8 cellular contexts compared by ENCODE assay signal in genomic region chr9:94861589-94862241, GRCh38.
DNase-seq lines count a peak whose midpoint lies in the region; ATAC-seq, FAIRE-seq and TF ChIP-seq lines count a peak whose summit lies in the region.

No MANE protein-coding gene starts in this region.

- no peak for FAIRE-seq in astrocyte (lab: Jason Lieb, UNC)

- intact Hi-C loops in CD14-positive monocyte (cut with micrococcal nuclease): no loop called here

- no peak for TF ChIP-seq CTCF in CD14-positive monocyte (IDR thresholded peaks at IDR 0.05)
- no peak for TF ChIP-seq CTCF in astrocyte (IDR thresholded peaks at IDR 0.05; ENCODE audit: insufficient read depth, low read depth, low read length)

- H3K27ac ChIP-seq in Karpas-422 (ENCODE audit: low read length) (peak overlapping the region; percentile 43; the same call in 1 of the 2 replicates), astrocyte (ENCODE audit: low read depth, low read length) (peak overlapping the region; percentile 70)

- H3K4me3 Mint-ChIP-seq in CD14-positive monocyte: no peak overlapping the region
- no peak overlapping the region for H3K4me3 Mint-ChIP-seq in astrocyte (ENCODE audit: unreplicated experiment)
- peak overlapping the region in 5 of 8 donors; percentile 22 to 76 (median 63) for H3K4me3 Mint-ChIP-seq in naive B cell

- H4K20me1 ChIP-seq in Karpas-422 (ENCODE audit: insufficient read depth, low read depth, low read length): peaks cover 23% of the 10 kb centered on the region
- H4K20me1 ChIP-seq in astrocyte (ENCODE audit: insufficient read depth, low read length): no peaks in the 10 kb centered on the region

- H3K4me1 Mint-ChIP-seq in CD14-positive monocyte (peaks cover 39% of the 10 kb centered on the region), astrocyte (ENCODE audit: low read depth, unreplicated experiment) (peaks cover 36% of the 10 kb centered on the region), naive B cell (peaks cover 32 to 43% (median 34%) of the 10 kb centered on the region in 3 donors)

- no peak overlapping the region for H3K4me2 ChIP-seq in Karpas-422 (ENCODE audit: low read depth, low read length, poor library complexity, severe bottlenecking)
- H3K4me2 ChIP-seq in astrocyte (ENCODE audit: low read length): peak overlapping the region; percentile 40

- H3K9me3 ChIP-seq in Karpas-422 (ENCODE audit: low read length): no peaks in the 10 kb centered on the region
- no peaks in the 10 kb centered on the region for H3K9me3 ChIP-seq in astrocyte (ENCODE audit: insufficient read depth, low read depth, low read length)

- H3K36me3 Mint-ChIP-seq in CD14-positive monocyte: peaks cover 9 to 19% of the 10 kb centered on the region in 2 donors
- peaks cover 9% of the 10 kb centered on the region for H3K36me3 Mint-ChIP-seq in astrocyte (ENCODE audit: low read depth, unreplicated experiment)
- H3K36me3 Mint-ChIP-seq in naive B cell: peaks cover 8 to 25% of the 10 kb centered on the region in 2 donors

- ATAC-seq in naive B cell (ENCODE audit: low read depth in 2 of 2): no peak
- ATAC-seq in GM21619 (IDR thresholded peaks at IDR 0.05; ENCODE audit: unreplicated experiment): no peak
- no peak for ATAC-seq in HG03039 (IDR thresholded peaks at IDR 0.05; ENCODE audit: unreplicated experiment)

- H3K36me3 ChIP-seq in Karpas-422 (ENCODE audit: insufficient read depth, low read length) (no peaks in the 10 kb centered on the region; the same call in 1 of the 2 replicates), astrocyte (ENCODE audit: insufficient read depth, low read length) (no peaks in the 10 kb centered on the region)

- no peaks in the 10 kb centered on the region for H3K79me2 ChIP-seq in Karpas-422 (ENCODE audit: low read length)
- peaks cover 3% of the 10 kb centered on the region for H3K79me2 ChIP-seq in astrocyte (ENCODE audit: insufficient read depth, low read length)

- no peak overlapping the region for H2AFZ ChIP-seq in Karpas-422 (ENCODE audit: low read length)
- H2AFZ ChIP-seq in astrocyte (ENCODE audit: low read depth, low read length): no peak overlapping the region

- H3K4me3 ChIP-seq in Karpas-422 (ENCODE audit: low read length) (no peak overlapping the region), astrocyte (ENCODE audit: insufficient read depth, low read depth, low read length) (no peak overlapping the region)

- H3K27me3 ChIP-seq in Karpas-422 (ENCODE audit: low read length) (no peaks in the 10 kb centered on the region), astrocyte (ENCODE audit: insufficient read depth, low read length) (no peaks in the 10 kb centered on the region)

- H3K9me2 ChIP-seq in Karpas-422 (replicated peaks; ENCODE audit: insufficient read depth, low read length): no peaks in the 10 kb centered on the region

- H3K27ac Mint-ChIP-seq in CD14-positive monocyte (peak overlapping the region in 6 of 7 donors; percentile 38 to 86 (median 76)), astrocyte (ENCODE audit: unreplicated experiment) (no peak overlapping the region), naive B cell (peak overlapping the region; percentile 88 to 98 (median 97))

- H3K4me1 ChIP-seq in Karpas-422 (ENCODE audit: low read length): peaks cover 38% of the 10 kb centered on the region
- H3K4me1 ChIP-seq in astrocyte (ENCODE audit: insufficient read depth, low read length): peaks cover 40% of the 10 kb centered on the region

- H3K27me3 Mint-ChIP-seq in CD14-positive monocyte (ENCODE audit: low read depth in 3 of 3) (peaks cover 0 to 5% (median 5%) of the 10 kb centered on the region in 3 donors), astrocyte (ENCODE audit: low read depth, unreplicated experiment) (no peaks in the 10 kb centered on the region), naive B cell (peaks cover 0 to 3% (median 0%) of the 10 kb centered on the region in 3 donors)

- DNase-seq in CD14-positive monocyte (ENCODE audit: low spot score) (no peak), Karpas-422 (no peak), astrocyte (ENCODE audit: low read depth) (peak; percentile 85), naive B cell (no peak), GOT3 (lab: John Stamatoyannopoulos, UW) (no peak), foreskin melanocyte (no peak)

- peaks cover 0 to 2% (median 0%) of the 10 kb centered on the region in 7 donors for H3K9me3 Mint-ChIP-seq in CD14-positive monocyte
- peaks cover 6% of the 10 kb centered on the region for H3K9me3 Mint-ChIP-seq in astrocyte (ENCODE audit: unreplicated experiment)
- H3K9me3 Mint-ChIP-seq in naive B cell: peaks cover 0 to 7% (median 3%) of the 10 kb centered on the region in 7 donors

- H3K9ac ChIP-seq in Karpas-422 (ENCODE audit: low read length): peak overlapping the region; percentile 16; the same call in 1 of the 2 replicates
- H3K9ac ChIP-seq in astrocyte (ENCODE audit: low read length): peak overlapping the region; percentile 44

Comparison
In these comparisons a context has a peak if more than half of its experiments do, and no peak if none do; other contexts are left out.
1. H3K4me3 Mint-ChIP-seq: peak in naive B cell (5 of 8); none in CD14-positive monocyte (0 of 2) and astrocyte (single experiment).